ENCODE assay signal across 7 cellular contexts in genomic region chr2:213669657-213670056, GRCh38.
"Had no signal": no experiment of that assay in that cellular context is flagged by ENCODE, and none has a peak within 500 bp of the region (broad histone marks: within the 10 kb centered on the region; RNA-seq: fewer than 3 reads in every experiment).

No MANE protein-coding gene starts in this region.

- H3K4me2 ChIP-seq: GM23338 had no signal

- FAIRE-seq: HTR-8/SVneo, K562 had no signal

- H3K4me1 ChIP-seq: HAP-1 had no signal

- ATAC-seq: GM23338, K562 had no signal

- H3K4me3 ChIP-seq: GM23338, HAP-1, K562 had no signal

- DNase-seq: H7, IMR-90, KG1 had no signal

- H2AFZ ChIP-seq: GM23338 had no signal

- H3K36me3 ChIP-seq: HAP-1 had no signal
